8 cellular contexts compared by ENCODE assay signal in genomic region chr2:188291617-188292445, GRCh38. TPM values are rescaled to one million over a fixed set of nuclear protein-coding genes. Genes with fewer than 3 reads are reported as not detected.
DNase-seq lines count a peak whose midpoint lies in the region; TF ChIP-seq lines count a peak whose summit lies in the region.

A gene with protein sequence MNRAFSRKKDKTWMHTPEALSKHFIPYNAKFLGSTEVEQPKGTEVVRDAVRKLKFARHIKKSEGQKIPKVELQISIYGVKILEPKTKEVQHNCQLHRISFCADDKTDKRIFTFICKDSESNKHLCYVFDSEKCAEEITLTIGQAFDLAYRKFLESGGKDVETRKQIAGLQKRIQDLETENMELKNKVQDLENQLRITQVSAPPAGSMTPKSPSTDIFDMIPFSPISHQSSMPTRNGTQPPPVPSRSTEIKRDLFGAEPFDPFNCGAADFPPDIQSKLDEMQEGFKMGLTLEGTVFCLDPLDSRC (plus strand): TSS chr2:188291874. CDS start chr2:188477703, 185,829 bp downstream.

- peak; percentile 37 to 70 (median 48) for TF ChIP-seq CTCF in thyroid gland (IDR thresholded peaks at IDR 0.05)

- H3K4me1 ChIP-seq in mesenchymal stem cell (ENCODE audit: control insufficient read depth, insufficient read depth, low read depth, low read length), result no peaks in the 10 kb centered on the region
- H3K4me1 ChIP-seq in thyroid gland, result peaks cover 6 to 13% of the 10 kb centered on the region in 2 donors
- no peaks in the 10 kb centered on the region for H3K4me1 ChIP-seq in effector memory CD4-positive, alpha-beta T cell (ENCODE audit: control insufficient read depth, insufficient read depth, low read length, poor library complexity, severe bottlenecking)

- H2AK5ac ChIP-seq in mesenchymal stem cell (ENCODE audit: low read length, severe bottlenecking), result no peak within 1 kb of the TSS

- H4K8ac ChIP-seq in mesenchymal stem cell (ENCODE audit: low read length), result peak within 1 kb of the TSS; percentile 45

- intact Hi-C loops in thyroid gland (cut with DNase I), result no loop called here

- H3K9ac ChIP-seq in mesenchymal stem cell (ENCODE audit: low read length), result peak within 1 kb of the TSS; percentile 87

- peak; percentile 32 for TF ChIP-seq RAD21 in Ishikawa (IDR thresholded peaks at IDR 0.05; ENCODE audit: low read depth)

- peak within 1 kb of the TSS; percentile 81 for H2BK120ac ChIP-seq in mesenchymal stem cell (ENCODE audit: low read depth, low read length)

- peak within 1 kb of the TSS; percentile 87 for H2BK5ac ChIP-seq in mesenchymal stem cell (ENCODE audit: low read depth, low read length, poor library complexity, severe bottlenecking)

- WGBS in mesenchymal stem cell, result under 1% methylated on average over 63 of the region's 64 CpGs
- 0 to 1% methylated on average over 45 to 53 of the region's 64 CpGs for WGBS in thyroid gland, 2 donors

- H3K4ac ChIP-seq in mesenchymal stem cell (ENCODE audit: low read depth in 1 of 2, low read length in 2 of 2), result peak within 1 kb of the TSS; percentile 1 to 95

- peak within 1 kb of the TSS; percentile 71 for H4K91ac ChIP-seq in mesenchymal stem cell (ENCODE audit: low read length)

- H3K23ac ChIP-seq in mesenchymal stem cell (ENCODE audit: low read length in 2 of 2), result peak within 1 kb of the TSS in 1 of 2 experiments; percentile 83

- no peak for TF ChIP-seq EP300 in Ishikawa (IDR thresholded peaks at IDR 0.05; ENCODE audit: borderline replicate concordance)

- TF ChIP-seq POLR2A in thyroid gland (IDR thresholded peaks at IDR 0.05), result peak in 1 of 2 donors; percentile 28

- no peaks in the 10 kb centered on the region for H3K27me3 ChIP-seq in mesenchymal stem cell (ENCODE audit: control insufficient read depth in 1 of 2, insufficient read depth in 1 of 2, low read length in 2 of 2)
- H3K27me3 ChIP-seq in thyroid gland, result no peaks in the 10 kb centered on the region
- H3K27me3 ChIP-seq in effector memory CD4-positive, alpha-beta T cell (replicated peaks; ENCODE audit: control insufficient read depth, insufficient read depth, low read length, poor library complexity, severe bottlenecking), result peaks cover 7% of the 10 kb centered on the region

- peak; percentile 83 for DNase-seq in ELR (ENCODE audit: low read depth)
- DNase-seq in T1000 (lab: John Stamatoyannopoulos, UW), result peak; percentile 18
- DNase-seq in epithelial cell of prostate (ENCODE audit: low read depth, low spot score), result no peak
- DNase-seq in mesenchymal stem cell, result peak; percentile 85
- DNase-seq in thyroid gland, result peak; percentile 70 to 81
- DNase-seq in effector memory CD4-positive, alpha-beta T cell, result no peak
- DNase-seq in stimulated activated CD4-positive, alpha-beta T cell treated with anti-CD3 and anti-CD28 coated beads, Interleukin-2, amount 100 ng/mL, for 48 hours, result no peak

- peak within 1 kb of the TSS; percentile 85 for H3K27ac ChIP-seq in epithelial cell of prostate
- H3K27ac ChIP-seq in mesenchymal stem cell (ENCODE audit: low read length, poor library complexity, severe bottlenecking), result peak within 1 kb of the TSS; percentile 93
- H3K27ac ChIP-seq in thyroid gland, result peak within 1 kb of the TSS; percentile 95 to 98 (median 97)
- H3K27ac ChIP-seq in effector memory CD4-positive, alpha-beta T cell (ENCODE audit: insufficient read depth, low read length, poor library complexity, severe bottlenecking), result no peak within 1 kb of the TSS

- peak within 1 kb of the TSS in 1 of 2 experiments; percentile 90 for H3K14ac ChIP-seq in mesenchymal stem cell (ENCODE audit: low read length in 2 of 2)

- H3K4me2 ChIP-seq in mesenchymal stem cell (ENCODE audit: low read length, poor library complexity, severe bottlenecking), result peak within 1 kb of the TSS; percentile 74

- H2AFZ ChIP-seq in mesenchymal stem cell (ENCODE audit: low read depth, low read length), result peak within 1 kb of the TSS; percentile 44

- no peaks in the 10 kb centered on the region for H3K79me1 ChIP-seq in mesenchymal stem cell (replicated peaks; ENCODE audit: low read length, poor library complexity, severe bottlenecking)

- H3K9me3 ChIP-seq in mesenchymal stem cell (ENCODE audit: control insufficient read depth, low read length) (no peaks in the 10 kb centered on the region), thyroid gland (no peaks in the 10 kb centered on the region)
- no peaks in the 10 kb centered on the region for H3K9me3 ChIP-seq in effector memory CD4-positive, alpha-beta T cell (ENCODE audit: control insufficient read depth, low read length)

- H3K36me3 ChIP-seq in mesenchymal stem cell (ENCODE audit: control insufficient read depth in 1 of 2, insufficient read depth in 2 of 2, low read depth in 1 of 2, low read length in 2 of 2) (no peaks in the 10 kb centered on the region), thyroid gland (no peaks in the 10 kb centered on the region)
- no peaks in the 10 kb centered on the region for H3K36me3 ChIP-seq in effector memory CD4-positive, alpha-beta T cell (ENCODE audit: control insufficient read depth, insufficient read depth, low read length)

- H2BK15ac ChIP-seq in mesenchymal stem cell (ENCODE audit: low read depth, poor library complexity, severe bottlenecking), result peak within 1 kb of the TSS; percentile 66

- H3K4me3 ChIP-seq in mesenchymal stem cell (ENCODE audit: insufficient read depth in 1 of 2, low read depth in 1 of 2, low read length in 2 of 2) (peak within 1 kb of the TSS; percentile 78 to 90), thyroid gland (replicated peaks in 1 of 3) (peak within 1 kb of the TSS; percentile 45 to 77 (median 67))
- H3K4me3 ChIP-seq in effector memory CD4-positive, alpha-beta T cell (ENCODE audit: insufficient read depth, low read depth, low read length, poor library complexity, severe bottlenecking), result no peak within 1 kb of the TSS

- peak within 1 kb of the TSS in 1 of 2 experiments; percentile 86 for H2BK12ac ChIP-seq in mesenchymal stem cell (ENCODE audit: low read length in 2 of 2)

- peak within 1 kb of the TSS; percentile 78 to 93 for H3K18ac ChIP-seq in mesenchymal stem cell (ENCODE audit: low read depth in 1 of 2, low read length in 2 of 2)

TF ChIP-seq in Ishikawa, 13 proteins besides CTCF, POLR2A, EP300 and RAD21:
- TF ChIP-seq TAF1 (IDR thresholded peaks at IDR 0.05; ENCODE audit: low read depth) (no peak; the same call in none of the 2 replicates), CREB1 (IDR thresholded peaks at IDR 0.05; ENCODE audit: low read depth) (no peak), MAX (IDR thresholded peaks at IDR 0.05) (no peak), ZBTB7A (IDR thresholded peaks at IDR 0.05; ENCODE audit: low read depth) (peak; percentile 81; the same call in 1 of the 2 replicates)
- TF ChIP-seq, protein P1, sequence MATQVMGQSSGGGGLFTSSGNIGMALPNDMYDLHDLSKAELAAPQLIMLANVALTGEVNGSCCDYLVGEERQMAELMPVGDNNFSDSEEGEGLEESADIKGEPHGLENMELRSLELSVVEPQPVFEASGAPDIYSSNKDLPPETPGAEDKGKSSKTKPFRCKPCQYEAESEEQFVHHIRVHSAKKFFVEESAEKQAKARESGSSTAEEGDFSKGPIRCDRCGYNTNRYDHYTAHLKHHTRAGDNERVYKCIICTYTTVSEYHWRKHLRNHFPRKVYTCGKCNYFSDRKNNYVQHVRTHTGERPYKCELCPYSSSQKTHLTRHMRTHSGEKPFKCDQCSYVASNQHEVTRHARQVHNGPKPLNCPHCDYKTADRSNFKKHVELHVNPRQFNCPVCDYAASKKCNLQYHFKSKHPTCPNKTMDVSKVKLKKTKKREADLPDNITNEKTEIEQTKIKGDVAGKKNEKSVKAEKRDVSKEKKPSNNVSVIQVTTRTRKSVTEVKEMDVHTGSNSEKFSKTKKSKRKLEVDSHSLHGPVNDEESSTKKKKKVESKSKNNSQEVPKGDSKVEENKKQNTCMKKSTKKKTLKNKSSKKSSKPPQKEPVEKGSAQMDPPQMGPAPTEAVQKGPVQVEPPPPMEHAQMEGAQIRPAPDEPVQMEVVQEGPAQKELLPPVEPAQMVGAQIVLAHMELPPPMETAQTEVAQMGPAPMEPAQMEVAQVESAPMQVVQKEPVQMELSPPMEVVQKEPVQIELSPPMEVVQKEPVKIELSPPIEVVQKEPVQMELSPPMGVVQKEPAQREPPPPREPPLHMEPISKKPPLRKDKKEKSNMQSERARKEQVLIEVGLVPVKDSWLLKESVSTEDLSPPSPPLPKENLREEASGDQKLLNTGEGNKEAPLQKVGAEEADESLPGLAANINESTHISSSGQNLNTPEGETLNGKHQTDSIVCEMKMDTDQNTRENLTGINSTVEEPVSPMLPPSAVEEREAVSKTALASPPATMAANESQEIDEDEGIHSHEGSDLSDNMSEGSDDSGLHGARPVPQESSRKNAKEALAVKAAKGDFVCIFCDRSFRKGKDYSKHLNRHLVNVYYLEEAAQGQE (IDR thresholded peaks at IDR 0.05; ENCODE audit: low read depth), result peak; percentile 46; the same call in 1 of the 2 replicates

RNA-seq across cellular contexts. Expression of the gene that starts here (rescaled TPM):
- 70.5 TPM for polyA plus RNA-seq in mesenchymal stem cell (2013, experiment 1 of 2)
- polyA plus RNA-seq in mesenchymal stem cell (2013, experiment 2 of 2), result 70.0 TPM
- 10 to 100 TPM; 34.0 to 46.3 (median 38.0) TPM for total RNA-seq in thyroid gland

Comparison
In these comparisons a context has a peak if more than half of its experiments do, and no peak if none do; other contexts are left out.
1. DNase-seq: peak in ELR (single experiment), T1000 (single experiment), mesenchymal stem cell (single experiment) and thyroid gland (2 of 2); none in epithelial cell of prostate (single experiment), effector memory CD4-positive, alpha-beta T cell (0 of 3) and stimulated activated CD4-positive, alpha-beta T cell treated with anti-CD3 and anti-CD28 coated beads, Interleukin-2, amount 100 ng/mL, for 48 hours (0 of 2).